Comparison of ENCODE assay signal across 2 cellular contexts in the genomic region with DNA sequence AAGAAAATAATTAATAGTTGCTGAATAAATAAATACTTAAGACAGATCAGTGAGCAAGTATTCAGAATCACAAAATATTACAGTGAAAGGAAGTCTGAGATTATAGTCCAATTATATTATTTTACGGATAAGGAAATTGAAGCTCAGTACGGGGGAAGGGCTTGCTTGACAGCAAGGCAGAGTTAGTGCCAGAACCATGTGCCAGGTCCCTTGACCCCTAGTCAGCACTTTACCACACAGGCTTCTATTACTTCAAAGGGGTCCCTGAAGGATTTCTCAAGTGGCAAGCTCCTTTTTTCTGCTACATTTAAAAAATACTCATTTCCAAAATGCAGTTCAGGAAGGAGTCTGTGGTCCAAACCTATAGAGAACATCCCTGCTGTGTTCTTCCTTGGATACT.
TF ChIP-seq lines count a peak whose summit lies in the region.

No MANE protein-coding gene starts in this region.

TF ChIP-seq in SK-N-SH, 30 proteins besides CTCF, POLR2A, EP300 and RAD21 (continued from another document):
- no peak for TF ChIP-seq CHD2 (IDR thresholded peaks at IDR 0.05; ENCODE audit: low read length, partially characterized antibody)
- no peak for TF ChIP-seq MEF2A (IDR thresholded peaks at IDR 0.05; ENCODE audit: borderline replicate concordance, low read depth)

TF ChIP-seq in SK-N-SH treated with all-trans-retinoic acid at 6 μM for 48 hours, 23 proteins besides CTCF, POLR2A, EP300 and RAD21 (continued from another document):
- TF ChIP-seq, protein P1, sequence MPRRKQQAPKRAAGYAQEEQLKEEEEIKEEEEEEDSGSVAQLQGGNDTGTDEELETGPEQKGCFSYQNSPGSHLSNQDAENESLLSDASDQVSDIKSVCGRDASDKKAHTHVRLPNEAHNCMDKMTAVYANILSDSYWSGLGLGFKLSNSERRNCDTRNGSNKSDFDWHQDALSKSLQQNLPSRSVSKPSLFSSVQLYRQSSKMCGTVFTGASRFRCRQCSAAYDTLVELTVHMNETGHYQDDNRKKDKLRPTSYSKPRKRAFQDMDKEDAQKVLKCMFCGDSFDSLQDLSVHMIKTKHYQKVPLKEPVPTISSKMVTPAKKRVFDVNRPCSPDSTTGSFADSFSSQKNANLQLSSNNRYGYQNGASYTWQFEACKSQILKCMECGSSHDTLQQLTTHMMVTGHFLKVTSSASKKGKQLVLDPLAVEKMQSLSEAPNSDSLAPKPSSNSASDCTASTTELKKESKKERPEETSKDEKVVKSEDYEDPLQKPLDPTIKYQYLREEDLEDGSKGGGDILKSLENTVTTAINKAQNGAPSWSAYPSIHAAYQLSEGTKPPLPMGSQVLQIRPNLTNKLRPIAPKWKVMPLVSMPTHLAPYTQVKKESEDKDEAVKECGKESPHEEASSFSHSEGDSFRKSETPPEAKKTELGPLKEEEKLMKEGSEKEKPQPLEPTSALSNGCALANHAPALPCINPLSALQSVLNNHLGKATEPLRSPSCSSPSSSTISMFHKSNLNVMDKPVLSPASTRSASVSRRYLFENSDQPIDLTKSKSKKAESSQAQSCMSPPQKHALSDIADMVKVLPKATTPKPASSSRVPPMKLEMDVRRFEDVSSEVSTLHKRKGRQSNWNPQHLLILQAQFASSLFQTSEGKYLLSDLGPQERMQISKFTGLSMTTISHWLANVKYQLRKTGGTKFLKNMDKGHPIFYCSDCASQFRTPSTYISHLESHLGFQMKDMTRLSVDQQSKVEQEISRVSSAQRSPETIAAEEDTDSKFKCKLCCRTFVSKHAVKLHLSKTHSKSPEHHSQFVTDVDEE (CRISPR knock-in tag; IDR thresholded peaks at IDR 0.05): no peak
- no peak for TF ChIP-seq ZNF565 (CRISPR knock-in tag; conservative IDR thresholded peaks at IDR 0.05; ENCODE audit: low read depth)
- no peak for TF ChIP-seq BACH2 (CRISPR knock-in tag; IDR thresholded peaks at IDR 0.05; ENCODE audit: borderline replicate concordance)
- TF ChIP-seq RARB (CRISPR knock-in tag; IDR thresholded peaks at IDR 0.05): no peak
- TF ChIP-seq ZFP3 (CRISPR knock-in tag; IDR thresholded peaks at IDR 0.05): no peak
